In genomic region chrX:153637121-153638040, GRCh38 we compare ENCODE assay signal across 19 cellular contexts. TPM values are rescaled to one million over a fixed set of nuclear protein-coding genes. Genes with fewer than 3 reads are reported as not detected.
DNase-seq lines count a peak whose midpoint lies in the region; ATAC-seq, FAIRE-seq and TF ChIP-seq lines count a peak whose summit lies in the region.
"Had no signal": no experiment of that assay in that cellular context is flagged by ENCODE, and none has a peak within 500 bp of the region (broad histone marks: within the 10 kb centered on the region; RNA-seq: fewer than 3 reads in every experiment).

No MANE protein-coding gene starts in this region.

- no peak overlapping the region for H3K27ac Mint-ChIP-seq in HFFc6

- POLR2A ChIA-PET in HepG2 (lab: Yijun Ruan, JAX) = interaction anchor here (1.6 to 4.2 kb wide), 4 partner anchors 10 to 38 kb away, joined by 4 to 156 read pairs (median 42); partner anchors contain the start of gene DUSP9

- FAIRE-seq in HepG2 (lab: Jason Lieb, UNC) = peak; percentile 67
- FAIRE-seq: A204.1 had no signal

- no peak overlapping the region for H3K4me3 Mint-ChIP-seq in HFFc6

- H3K9me3 ChIP-seq in HepG2 (ENCODE audit: low read length) = no peaks in the 10 kb centered on the region
- H3K9me3 ChIP-seq in right lobe of liver = no peaks in the 10 kb centered on the region

- H2AFZ ChIP-seq in HepG2 (ENCODE audit: low read length) = no peak overlapping the region

- TF ChIP-seq POLR2A in HepG2 (IDR thresholded peaks at IDR 0.05; ENCODE audit: insufficient read depth in 1 of 2, low read depth in 2 of 2, low read length in 2 of 2) = no peak
- TF ChIP-seq POLR2A in right lobe of liver (IDR thresholded peaks at IDR 0.05) = no peak

- CTCF ChIA-PET in HepG2 (lab: Yijun Ruan, JAX; ENCODE audit: low intra/inter-chr PET ratio, low total read pairs) = interaction anchor here (1.1 to 3.1 kb wide), 2 partner anchors 25 to 27 kb away, joined by 4 to 21 read pairs; no protein-coding TSS in a partner anchor

- no peaks in the 10 kb centered on the region for H3K36me3 Mint-ChIP-seq in HFFc6 (ENCODE audit: low read depth)

- H3K79me2 ChIP-seq in HepG2 (ENCODE audit: insufficient read depth, low read length) = no peaks in the 10 kb centered on the region

- no peaks in the 10 kb centered on the region for H3K9me3 Mint-ChIP-seq in HFFc6

- H3K27me3 ChIP-seq in HepG2 (ENCODE audit: control insufficient read depth in 1 of 2, insufficient read depth in 2 of 2, low read length in 2 of 2) (no peaks in the 10 kb centered on the region), right lobe of liver (no peaks in the 10 kb centered on the region)

- no peak for TF ChIP-seq EP300 in HepG2 (IDR thresholded peaks at IDR 0.05; ENCODE audit: low read depth in 2 of 2, low read length in 2 of 2)
- TF ChIP-seq EP300 in HepG2 (CRISPR knock-in tag; IDR thresholded peaks at IDR 0.05; ENCODE audit: borderline replicate concordance) = no peak

- DNase-seq in HepG2 (ENCODE audit: low spot score) = peak; percentile 44
- DNase-seq in right lobe of liver = no peak
- DNase-seq in islet precursor cell = peak; percentile 47
- DNase-seq in HFFc6 = no peak
- DNase-seq: C1 segment of cervical spinal cord, DMS 273 treated with DMSO at 0.1 percent for 48 hours, GF-D8, GOT3, KBM-7, NCI-H1417 treated with DMSO at 0.1 percent for 48 hours, NCI-H2029, NCI-H2171, NCI-H446, OCI-M1, RPMI8226 had no signal

- 64% methylated on average over 5 of the region's 27 CpGs for WGBS in HepG2 (ENCODE audit: low lambda C conversion rate)
- WGBS in right lobe of liver (ENCODE audit: insufficient coverage, low coverage, low lambda C conversion rate, missing lambda C conversion rate) = 66% methylated on average over 6 of the region's 27 CpGs

- in situ Hi-C loops in HepG2 (cut with HindIII; ENCODE audit: extremely low pct_ligation_motif_present, low pct_unique_long_range_greater_than_20kb) = no loop called here

- no peaks in the 10 kb centered on the region for H4K20me1 ChIP-seq in HepG2 (ENCODE audit: insufficient read depth, low read length)

- no peak for TF ChIP-seq CTCF in HepG2 (CRISPR knock-in tag; IDR thresholded peaks at IDR 0.05)
- no peak for TF ChIP-seq CTCF in right lobe of liver (IDR thresholded peaks at IDR 0.05)
- TF ChIP-seq CTCF in HFFc6 (IDR thresholded peaks at IDR 0.05) = no peak

- no peak for TF ChIP-seq RAD21 in HepG2 (CRISPR knock-in tag; IDR thresholded peaks at IDR 0.05)

- BruUV-seq in HepG2 (replicated peaks; lab: Mats Ljungman, UMichigan) = no TSS peak

- ATAC-seq in HepG2 (peak; percentile 65), right lobe of liver (no peak), GM21381 (IDR thresholded peaks at IDR 0.05; ENCODE audit: unreplicated experiment) (no peak), HG03520 (IDR thresholded peaks at IDR 0.05; ENCODE audit: unreplicated experiment) (no peak)

- H3K36me3 ChIP-seq in HepG2 (replicated peaks in 1 of 2; ENCODE audit: control insufficient read depth in 1 of 2, insufficient read depth in 2 of 2, low read length in 2 of 2) (no peaks in the 10 kb centered on the region), right lobe of liver (no peaks in the 10 kb centered on the region)

- no peak overlapping the region for H3K9ac ChIP-seq in HepG2 (ENCODE audit: insufficient read depth, low read depth, low read length)

- H3K27me3 Mint-ChIP-seq in HFFc6 (ENCODE audit: insufficient read depth) = peaks cover 16% of the 10 kb centered on the region

- peak overlapping the region; percentile 46 for H3K4me2 ChIP-seq in HepG2 (ENCODE audit: low read depth, low read length)

- intact Hi-C loops in HepG2 (cut with micrococcal nuclease; ENCODE audit: unreplicated experiment) (loop anchor here (2.0 kb wide), 1 partner anchor 15 kb away; no protein-coding TSS in a partner anchor), right lobe of liver (cut with DNase I) (no loop called here)

- H3K27ac ChIP-seq in HepG2 (ENCODE audit: extremely low read length, insufficient read depth, low read length) (no peak overlapping the region), right lobe of liver (no peak overlapping the region)

- no peaks in the 10 kb centered on the region for H3K4me1 Mint-ChIP-seq in HFFc6 (ENCODE audit: low read depth)

- H3K4me1 ChIP-seq in HepG2 (ENCODE audit: insufficient read depth, low read length) (peaks cover 78% of the 10 kb centered on the region), right lobe of liver (no peaks in the 10 kb centered on the region)

- no peak overlapping the region; a peak in 1 of 6 replicates for H3K4me3 ChIP-seq in HepG2 (replicated peaks in 1 of 3; ENCODE audit: insufficient read depth in 1 of 3, low read depth in 2 of 3, low read length in 3 of 3)
- no peak overlapping the region for H3K4me3 ChIP-seq in right lobe of liver

RNA-seq across cellular contexts. Expression of gene DUSP9, which starts 9.6 kb away (rescaled TPM):
- 357 and 435 TPM in 2 replicates for total RNA-seq in HepG2 (2016; rRNA removed; fragmentation: Illumina TruSeq; extraction: Trizol)
- total RNA-seq in HepG2 (2016; cell fraction: cytosol; rRNA removed; fragmentation: Illumina TruSeq; extraction: Trizol; ENCODE audit: low read depth) = 183 and 202 TPM in 2 replicates
- total RNA-seq in HepG2 (2016; cell fraction: insoluble cytoplasmic fraction; rRNA removed; fragmentation: Illumina TruSeq; extraction: Trizol) = 332 and 447 TPM in 2 replicates
- 386 and 448 TPM in 2 replicates for total RNA-seq in HepG2 (2016; cell fraction: membrane; rRNA removed; fragmentation: Illumina TruSeq; extraction: Trizol)
- 159 and 193 TPM in 2 replicates for total RNA-seq in HepG2 (2016; cell fraction: nucleus; rRNA removed; fragmentation: Illumina TruSeq; extraction: Trizol)
- polyA plus RNA-seq in HepG2 (2011; rRNA removed) = 235 and 335 TPM in 2 replicates
- 239 and 294 TPM in 2 replicates for polyA plus RNA-seq in HepG2 (2011; cell fraction: cytosol; rRNA removed)
- 263 and 279 TPM in 2 replicates for polyA plus RNA-seq in HepG2 (2011; cell fraction: nucleus; rRNA removed)
- polyA plus RNA-seq in HepG2 (2012) = 173 and 253 TPM in 2 replicates
- 162 and 174 TPM in 2 replicates for polyA plus RNA-seq in HepG2 (2016; cell fraction: cytosol; fragmentation: Illumina TruSeq; extraction: Trizol; ENCODE audit: low read depth)
- 322 and 341 TPM in 2 replicates for polyA plus RNA-seq in HepG2 (2016; cell fraction: insoluble cytoplasmic fraction; fragmentation: Illumina TruSeq; extraction: Trizol; ENCODE audit: low read depth)
- 301 and 303 TPM in 2 replicates for polyA plus RNA-seq in HepG2 (2016; cell fraction: membrane; fragmentation: Illumina TruSeq; extraction: Trizol; ENCODE audit: low read depth)
- 275 and 284 TPM in 2 replicates for polyA plus RNA-seq in HepG2 (2016; cell fraction: nucleus; fragmentation: Illumina TruSeq; extraction: Trizol; ENCODE audit: insufficient read depth, low read depth)
- polyA minus RNA-seq in HepG2 (2011; rRNA and poly(A)+ RNA removed; ENCODE audit: low replicate concordance) = 22.4 and 433 TPM in 2 replicates
- polyA minus RNA-seq in HepG2 (2011; cell fraction: cytosol; rRNA and poly(A)+ RNA removed) = 192 and 199 TPM in 2 replicates
- 54.5 and 60.7 TPM in 2 replicates for polyA minus RNA-seq in HepG2 (2011; cell fraction: nucleus; rRNA and poly(A)+ RNA removed)
- total RNA-seq in right lobe of liver = 1 to 10 TPM in 2 of 6 experiments, under 1 TPM in 4; 0.33 to 3.9 (median 0.69) TPM
- not detected for total RNA-seq in HFFc6 (2021; fragmentation: NEBNext Ultra II Directional; extraction: Animal tissue kit (Norgen Biotek cat#: 25700))

RNA-seq across cellular contexts. Expression of gene PNCK, which starts 36.2 kb away (rescaled TPM):
- not detected in 2 replicates for total RNA-seq in HepG2 (2016; rRNA removed; fragmentation: Illumina TruSeq; extraction: Trizol)
- total RNA-seq in HepG2 (2016; cell fraction: cytosol; rRNA removed; fragmentation: Illumina TruSeq; extraction: Trizol; ENCODE audit: low read depth) = not detected in 2 replicates
- total RNA-seq in HepG2 (2016; cell fraction: insoluble cytoplasmic fraction; rRNA removed; fragmentation: Illumina TruSeq; extraction: Trizol) = not detected in 2 replicates
- not detected in 2 replicates for total RNA-seq in HepG2 (2016; cell fraction: membrane; rRNA removed; fragmentation: Illumina TruSeq; extraction: Trizol)
- not detected in 2 replicates for total RNA-seq in HepG2 (2016; cell fraction: nucleus; rRNA removed; fragmentation: Illumina TruSeq; extraction: Trizol)
- polyA plus RNA-seq in HepG2 (2011; rRNA removed) = 33.1 and 55.3 TPM in 2 replicates
- polyA plus RNA-seq in HepG2 (2011; cell fraction: cytosol; rRNA removed) = 25.3 and 25.4 TPM in 2 replicates
- 294 and 322 TPM in 2 replicates for polyA plus RNA-seq in HepG2 (2011; cell fraction: nucleus; rRNA removed)
- 32.4 and 45.3 TPM in 2 replicates for polyA plus RNA-seq in HepG2 (2012)
- polyA plus RNA-seq in HepG2 (2016; cell fraction: cytosol; fragmentation: Illumina TruSeq; extraction: Trizol; ENCODE audit: low read depth) = 0.12 TPM in 1 of 2 replicates, not detected in the other
- polyA plus RNA-seq in HepG2 (2016; cell fraction: insoluble cytoplasmic fraction; fragmentation: Illumina TruSeq; extraction: Trizol; ENCODE audit: low read depth) = not detected in 2 replicates
- not detected in 2 replicates for polyA plus RNA-seq in HepG2 (2016; cell fraction: membrane; fragmentation: Illumina TruSeq; extraction: Trizol; ENCODE audit: low read depth)
- polyA plus RNA-seq in HepG2 (2016; cell fraction: nucleus; fragmentation: Illumina TruSeq; extraction: Trizol; ENCODE audit: insufficient read depth, low read depth) = 1.2 TPM in 1 of 2 replicates, not detected in the other
- polyA minus RNA-seq in HepG2 (2011; rRNA and poly(A)+ RNA removed; ENCODE audit: low replicate concordance) = 0.91 and 21.5 TPM in 2 replicates
- polyA minus RNA-seq in HepG2 (2011; cell fraction: cytosol; rRNA and poly(A)+ RNA removed) = 8.9 and 13.2 TPM in 2 replicates
- 42.2 and 53.6 TPM in 2 replicates for polyA minus RNA-seq in HepG2 (2011; cell fraction: nucleus; rRNA and poly(A)+ RNA removed)
- under 1 TPM in 1 of 6 experiments, not detected in 5; 0.86 TPM for total RNA-seq in right lobe of liver
- total RNA-seq in HFFc6 (2021; fragmentation: NEBNext Ultra II Directional; extraction: Animal tissue kit (Norgen Biotek cat#: 25700)) = under 1 TPM in 2 of 6 experiments, not detected in 4; 0.26 to 0.43 TPM
- total RNA-seq: Daoy had no signal

RNA-seq across cellular contexts. Expression of gene CCNQ, which starts 38.4 kb away (rescaled TPM):
- total RNA-seq in HepG2 (2016; rRNA removed; fragmentation: Illumina TruSeq; extraction: Trizol) (23.7 and 25.5 TPM in 2 replicates), right lobe of liver (10 to 100 TPM in 2 of 6 experiments, 1 to 10 TPM in 4; 5.6 to 14.0 (median 7.5) TPM)
- total RNA-seq in HepG2 (2016; cell fraction: cytosol; rRNA removed; fragmentation: Illumina TruSeq; extraction: Trizol; ENCODE audit: low read depth) = 68.7 and 75.5 TPM in 2 replicates
- 21.1 and 24.5 TPM in 2 replicates for total RNA-seq in HepG2 (2016; cell fraction: insoluble cytoplasmic fraction; rRNA removed; fragmentation: Illumina TruSeq; extraction: Trizol)
- 70.2 and 79.6 TPM in 2 replicates for total RNA-seq in HepG2 (2016; cell fraction: membrane; rRNA removed; fragmentation: Illumina TruSeq; extraction: Trizol)
- 9.8 and 13.2 TPM in 2 replicates for total RNA-seq in HepG2 (2016; cell fraction: nucleus; rRNA removed; fragmentation: Illumina TruSeq; extraction: Trizol)
- 15.0 and 22.0 TPM in 2 replicates for polyA plus RNA-seq in HepG2 (2011; rRNA removed)
- 21.9 and 25.7 TPM in 2 replicates for polyA plus RNA-seq in HepG2 (2011; cell fraction: cytosol; rRNA removed)
- polyA plus RNA-seq in HepG2 (2011; cell fraction: nucleus; rRNA removed) = 11.2 and 14.5 TPM in 2 replicates
- 8.9 and 11.1 TPM in 2 replicates for polyA plus RNA-seq in HepG2 (2012)
- polyA plus RNA-seq in HepG2 (2016; cell fraction: cytosol; fragmentation: Illumina TruSeq; extraction: Trizol; ENCODE audit: low read depth) = 68.9 and 82.0 TPM in 2 replicates
- polyA plus RNA-seq in HepG2 (2016; cell fraction: insoluble cytoplasmic fraction; fragmentation: Illumina TruSeq; extraction: Trizol; ENCODE audit: low read depth) = 20.1 and 20.6 TPM in 2 replicates
- 55.1 and 67.3 TPM in 2 replicates for polyA plus RNA-seq in HepG2 (2016; cell fraction: membrane; fragmentation: Illumina TruSeq; extraction: Trizol; ENCODE audit: low read depth)
- polyA plus RNA-seq in HepG2 (2016; cell fraction: nucleus; fragmentation: Illumina TruSeq; extraction: Trizol; ENCODE audit: insufficient read depth, low read depth) = 15.0 and 20.6 TPM in 2 replicates
- polyA minus RNA-seq in HepG2 (2011; rRNA and poly(A)+ RNA removed; ENCODE audit: low replicate concordance) = 19.4 and 43.5 TPM in 2 replicates
- 6.7 and 9.8 TPM in 2 replicates for polyA minus RNA-seq in HepG2 (2011; cell fraction: cytosol; rRNA and poly(A)+ RNA removed)
- 5.4 and 6.1 TPM in 2 replicates for polyA minus RNA-seq in HepG2 (2011; cell fraction: nucleus; rRNA and poly(A)+ RNA removed)
- total RNA-seq in HFFc6 (2021; fragmentation: NEBNext Ultra II Directional; extraction: Animal tissue kit (Norgen Biotek cat#: 25700)) = 10 to 100 TPM; 25.7 to 31.9 (median 29.6) TPM

RNA-seq across cellular contexts. Expression of gene SLC6A8, which starts 50.3 kb away (rescaled TPM):
- 9.0 and 13.9 TPM in 2 replicates for total RNA-seq in HepG2 (2016; rRNA removed; fragmentation: Illumina TruSeq; extraction: Trizol)
- total RNA-seq in HepG2 (2016; cell fraction: cytosol; rRNA removed; fragmentation: Illumina TruSeq; extraction: Trizol; ENCODE audit: low read depth) = 5.6 and 6.3 TPM in 2 replicates
- total RNA-seq in HepG2 (2016; cell fraction: insoluble cytoplasmic fraction; rRNA removed; fragmentation: Illumina TruSeq; extraction: Trizol) = 8.6 and 16.2 TPM in 2 replicates
- total RNA-seq in HepG2 (2016; cell fraction: membrane; rRNA removed; fragmentation: Illumina TruSeq; extraction: Trizol) = 22.0 and 22.3 TPM in 2 replicates
- 11.0 and 18.5 TPM in 2 replicates for total RNA-seq in HepG2 (2016; cell fraction: nucleus; rRNA removed; fragmentation: Illumina TruSeq; extraction: Trizol)
- 176 and 264 TPM in 2 replicates for polyA plus RNA-seq in HepG2 (2011; rRNA removed)
- polyA plus RNA-seq in HepG2 (2011; cell fraction: cytosol; rRNA removed) = 196 and 214 TPM in 2 replicates
- polyA plus RNA-seq in HepG2 (2011; cell fraction: nucleus; rRNA removed) = 723 and 745 TPM in 2 replicates
- 356 and 405 TPM in 2 replicates for polyA plus RNA-seq in HepG2 (2012)
- polyA plus RNA-seq in HepG2 (2016; cell fraction: cytosol; fragmentation: Illumina TruSeq; extraction: Trizol; ENCODE audit: low read depth) = 10.4 and 12.7 TPM in 2 replicates
- polyA plus RNA-seq in HepG2 (2016; cell fraction: insoluble cytoplasmic fraction; fragmentation: Illumina TruSeq; extraction: Trizol; ENCODE audit: low read depth) = 19.8 and 27.0 TPM in 2 replicates
- 35.0 and 35.9 TPM in 2 replicates for polyA plus RNA-seq in HepG2 (2016; cell fraction: membrane; fragmentation: Illumina TruSeq; extraction: Trizol; ENCODE audit: low read depth)
- 58.3 and 60.5 TPM in 2 replicates for polyA plus RNA-seq in HepG2 (2016; cell fraction: nucleus; fragmentation: Illumina TruSeq; extraction: Trizol; ENCODE audit: insufficient read depth, low read depth)
- polyA minus RNA-seq in HepG2 (2011; rRNA and poly(A)+ RNA removed; ENCODE audit: low replicate concordance) = 85.4 and 544 TPM in 2 replicates
- polyA minus RNA-seq in HepG2 (2011; cell fraction: cytosol; rRNA and poly(A)+ RNA removed) = 145 and 181 TPM in 2 replicates
- polyA minus RNA-seq in HepG2 (2011; cell fraction: nucleus; rRNA and poly(A)+ RNA removed) = 106 and 150 TPM in 2 replicates
- 1 to 10 TPM; 1.6 to 9.2 (median 2.9) TPM for total RNA-seq in right lobe of liver
- 10 to 100 TPM; 14.0 to 33.8 (median 17.7) TPM for total RNA-seq in HFFc6 (2021; fragmentation: NEBNext Ultra II Directional; extraction: Animal tissue kit (Norgen Biotek cat#: 25700))

Comparison
In these comparisons a context has a peak if more than half of its experiments do, and no peak if none do; other contexts are left out.
1. DNase-seq: peak in HepG2 (single experiment) and islet precursor cell (single experiment); none in right lobe of liver (0 of 3) and HFFc6 (single experiment).
2. RNA of gene DUSP9, which starts 9.6 kb away (total RNA-seq): 159 to 448 TPM in HepG2; 0.33 to 3.9 TPM in right lobe of liver and not detected in HFFc6; every median in the first group is over 10 times any median in the second.